Comparison of ENCODE assay signal across 16 cellular contexts in the genomic region with DNA sequence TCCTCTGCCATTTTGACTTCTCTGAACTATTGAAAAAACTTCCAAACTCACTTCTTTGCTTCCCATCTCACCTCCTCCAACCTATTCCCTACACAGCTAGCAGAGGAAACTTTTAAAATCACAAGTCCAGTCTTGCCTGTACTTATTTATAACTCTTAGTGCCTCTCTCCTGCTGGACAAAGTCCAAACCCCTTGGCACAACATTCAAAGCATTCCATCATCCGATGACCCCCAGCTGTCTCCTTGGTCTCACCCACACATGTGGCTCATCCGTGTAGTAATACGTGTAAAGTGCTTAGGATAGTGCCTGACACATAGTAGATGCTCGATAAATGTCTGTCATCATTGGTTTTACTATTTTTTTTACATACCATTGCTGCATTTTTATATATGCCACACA.
DNase-seq lines count a peak whose midpoint lies in the region; ATAC-seq and TF ChIP-seq lines count a peak whose summit lies in the region.
"Had no signal": no experiment of that assay in that cellular context is flagged by ENCODE, and none has a peak within 500 bp of the region (broad histone marks: within the 10 kb centered on the region; RNA-seq: fewer than 3 reads in every experiment).

No MANE protein-coding gene starts in this region.

- no peak for ATAC-seq in activated CD8-positive, alpha-beta T cell treated with anti-CD3 and anti-CD28 coated beads, Interleukin-2, amount 10 ng/mL, durations not matched to agents 7 days and 5 days
- ATAC-seq: activated T-cell treated with anti-CD3 and anti-CD28 coated beads, Interleukin-2, amount 50 U/mL, for 72 hours had no signal

- TF ChIP-seq CTCF in MCF 10A (IDR thresholded peaks at IDR 0.05; ENCODE audit: unreplicated experiment) (no peak), nephron (IDR thresholded peaks at IDR 0.05; ENCODE audit: unreplicated experiment in 3 of 3) (no peak)

- CTCF ChIA-PET in MCF 10A (lab: Yijun Ruan, JAX) = no interaction called here
- CTCF ChIA-PET in activated CD8-positive, alpha-beta T cell treated with anti-CD3 and anti-CD28 coated beads, Interleukin-2, amount 10 ng/mL, durations not matched to agents 7 days and 5 days (lab: Charles Lee) = no interaction called here

- H3K27ac Mint-ChIP-seq in MCF 10A (ENCODE audit: low read depth, unreplicated experiment) (peak overlapping the region; percentile 80), nephron (peak overlapping the region; percentile 26 to 53 (median 39))
- H3K27ac Mint-ChIP-seq in activated CD8-positive, alpha-beta T cell treated with anti-CD3 and anti-CD28 coated beads, Interleukin-2, amount 10 ng/mL, durations not matched to agents 7 days and 5 days = no peak overlapping the region
- H3K27ac Mint-ChIP-seq: activated naive CD8-positive, alpha-beta T cell treated with anti-CD3 and anti-CD28 coated beads, Interleukin-2, amount 10 ng/mL, durations not matched to agents 7 days and 5 days; activated T-cell treated with anti-CD3 and anti-CD28 coated beads, Interleukin-2, amount 50 U/mL, for 72 hours had no signal

- H3K9me3 Mint-ChIP-seq in MCF 10A (ENCODE audit: unreplicated experiment) = no peaks in the 10 kb centered on the region
- H3K9me3 Mint-ChIP-seq in nephron = no peaks in the 10 kb centered on the region
- no peaks in the 10 kb centered on the region for H3K9me3 Mint-ChIP-seq in activated CD8-positive, alpha-beta T cell treated with anti-CD3 and anti-CD28 coated beads, Interleukin-2, amount 10 ng/mL, durations not matched to agents 7 days and 5 days (ENCODE audit: insufficient read depth)
- H3K9me3 Mint-ChIP-seq: activated naive CD8-positive, alpha-beta T cell treated with anti-CD3 and anti-CD28 coated beads, Interleukin-2, amount 10 ng/mL, durations not matched to agents 7 days and 5 days; activated T-cell treated with anti-CD3 and anti-CD28 coated beads, Interleukin-2, amount 50 U/mL, for 72 hours had no signal

- H3K27me3 Mint-ChIP-seq in MCF 10A (ENCODE audit: insufficient read depth, unreplicated experiment) (no peaks in the 10 kb centered on the region), nephron (ENCODE audit: low read depth) (no peaks in the 10 kb centered on the region)
- H3K27me3 Mint-ChIP-seq in activated CD8-positive, alpha-beta T cell treated with anti-CD3 and anti-CD28 coated beads, Interleukin-2, amount 10 ng/mL, durations not matched to agents 7 days and 5 days (ENCODE audit: low read depth) = no peaks in the 10 kb centered on the region
- H3K27me3 Mint-ChIP-seq: activated naive CD8-positive, alpha-beta T cell treated with anti-CD3 and anti-CD28 coated beads, Interleukin-2, amount 10 ng/mL, durations not matched to agents 7 days and 5 days had no signal

- intact Hi-C loops in MCF 10A (cut with micrococcal nuclease) = no loop called here

- DNase-seq in Daoy (ENCODE audit: low read depth) (peak; percentile 11), MCF 10A (ENCODE audit: unreplicated experiment) (peak; percentile 92), foreskin melanocyte (peak; percentile 35), NCI-H1105 (lab: John Stamatoyannopoulos, UW) (no peak), cerebellum (ENCODE audit: low spot score) (no peak), T-helper 1 cell (no peak)
- no peak for DNase-seq in activated CD8-positive, alpha-beta T cell treated with anti-CD3 and anti-CD28 coated beads, Interleukin-2, amount 10 ng/mL, durations not matched to agents 7 days and 5 days
- DNase-seq: activated CD4-positive, alpha-beta T cell treated with anti-CD3 and anti-CD28 coated beads, Interleukin-2, amount 50 U/mL, for 48 hours; activated naive CD8-positive, alpha-beta T cell treated with anti-CD3 and anti-CD28 coated beads, Interleukin-2, amount 10 ng/mL, durations not matched to agents 7 days and 5 days; activated T-cell treated with anti-CD3 and anti-CD28 coated beads, Interleukin-2, amount 50 U/mL, for 72 hours; Calu3; caudate nucleus; NCI-H146; NCI-H510A treated with DMSO at 0.1 percent for 48 hours; OCI-M1 had no signal

- H3K4me3 Mint-ChIP-seq in MCF 10A (ENCODE audit: unreplicated experiment) (peak overlapping the region; percentile 0), nephron (peak overlapping the region in 1 of 3 experiments; percentile 11)
- H3K4me3 Mint-ChIP-seq in activated CD8-positive, alpha-beta T cell treated with anti-CD3 and anti-CD28 coated beads, Interleukin-2, amount 10 ng/mL, durations not matched to agents 7 days and 5 days = no peak overlapping the region
- H3K4me3 Mint-ChIP-seq: activated naive CD8-positive, alpha-beta T cell treated with anti-CD3 and anti-CD28 coated beads, Interleukin-2, amount 10 ng/mL, durations not matched to agents 7 days and 5 days; activated T-cell treated with anti-CD3 and anti-CD28 coated beads, Interleukin-2, amount 50 U/mL, for 72 hours had no signal

- peaks cover 17% of the 10 kb centered on the region for H3K4me1 Mint-ChIP-seq in MCF 10A (ENCODE audit: insufficient read depth, unreplicated experiment)
- peaks cover 32% of the 10 kb centered on the region for H3K4me1 Mint-ChIP-seq in nephron
- H3K4me1 Mint-ChIP-seq in activated CD8-positive, alpha-beta T cell treated with anti-CD3 and anti-CD28 coated beads, Interleukin-2, amount 10 ng/mL, durations not matched to agents 7 days and 5 days (ENCODE audit: low read depth) = no peaks in the 10 kb centered on the region
- H3K4me1 Mint-ChIP-seq: activated naive CD8-positive, alpha-beta T cell treated with anti-CD3 and anti-CD28 coated beads, Interleukin-2, amount 10 ng/mL, durations not matched to agents 7 days and 5 days had no signal

- BruUV-seq in MCF 10A (replicated peaks; lab: Mats Ljungman, UMichigan) = no TSS peak

- H3K36me3 Mint-ChIP-seq in MCF 10A (ENCODE audit: insufficient read depth, unreplicated experiment) (peaks cover 46% of the 10 kb centered on the region), nephron (ENCODE audit: low read depth) (peaks cover 81% of the 10 kb centered on the region)
- no peaks in the 10 kb centered on the region for H3K36me3 Mint-ChIP-seq in activated CD8-positive, alpha-beta T cell treated with anti-CD3 and anti-CD28 coated beads, Interleukin-2, amount 10 ng/mL, durations not matched to agents 7 days and 5 days (ENCODE audit: low read depth)
- H3K36me3 Mint-ChIP-seq: activated naive CD8-positive, alpha-beta T cell treated with anti-CD3 and anti-CD28 coated beads, Interleukin-2, amount 10 ng/mL, durations not matched to agents 7 days and 5 days had no signal

- POLR2A ChIA-PET in MCF 10A (lab: Yijun Ruan, JAX) = interaction anchor here (1.7 to 2.0 kb wide), 2 partner anchors 16 to 48 kb away, joined by 7 to 9 read pairs; no protein-coding TSS in a partner anchor
- POLR2A ChIA-PET in activated CD8-positive, alpha-beta T cell treated with anti-CD3 and anti-CD28 coated beads, Interleukin-2, amount 10 ng/mL, durations not matched to agents 7 days and 5 days (lab: Charles Lee) = no interaction called here

Comparison
In these comparisons a context has a peak if more than half of its experiments do, and no peak if none do; other contexts are left out.
1. DNase-seq: peak in Daoy (single experiment), MCF 10A (single experiment) and foreskin melanocyte (single experiment); none in NCI-H1105 (single experiment), cerebellum (single experiment), activated CD8-positive, alpha-beta T cell treated with anti-CD3 and anti-CD28 coated beads, Interleukin-2, amount 10 ng/mL, durations not matched to agents 7 days and 5 days (single experiment) and T-helper 1 cell (0 of 5).